14 cellular contexts compared by ENCODE assay signal in genomic region chr22:47307326-47307725, GRCh38.
A peak's percentile ranks its signal among the peaks of the same experiment; 100 is the strongest.
DNase-seq lines count a peak whose midpoint lies in the region; ATAC-seq and TF ChIP-seq lines count a peak whose summit lies in the region.
"Had no signal": no experiment of that assay in that cellular context is flagged by ENCODE, and none has a peak within 500 bp of the region (broad histone marks: within the 10 kb centered on the region; RNA-seq: fewer than 3 reads in every experiment).

No MANE protein-coding gene starts in this region.

- H3K4me3 ChIP-seq in fibroblast of the aortic adventitia (ENCODE audit: low read depth, low read length) (no peak overlapping the region), H7 (ENCODE audit: insufficient read depth, low read depth, low read length) (no peak overlapping the region)
- H3K4me3 ChIP-seq: left ventricle myocardium inferior had no signal

- TF ChIP-seq CTCF in RWPE1 (conservative IDR thresholded peaks at IDR 0.05; ENCODE audit: low read depth), result no peak
- TF ChIP-seq CTCF in fibroblast of the aortic adventitia (IDR thresholded peaks at IDR 0.05; ENCODE audit: insufficient read depth, low read length), result no peak

- H3K27ac ChIP-seq in RWPE1, result no peak overlapping the region
- H3K27ac ChIP-seq: left ventricle myocardium inferior had no signal

- no peaks in the 10 kb centered on the region for H3K36me3 ChIP-seq in H7 (replicated peaks; ENCODE audit: control insufficient read depth, insufficient read depth, low read length)
- H3K36me3 ChIP-seq: left ventricle myocardium inferior had no signal

- H3K27me3 ChIP-seq in H7 (ENCODE audit: control insufficient read depth, insufficient read depth, low read length), result no peaks in the 10 kb centered on the region

- POLR2A ChIA-PET in RWPE1 (lab: Yijun Ruan, JAX; ENCODE audit: low non-redundant PET), result no interaction called here

- DNase-seq in AG08395 (ENCODE audit: low spot score) (peak; percentile 73), GM04504 (ENCODE audit: low read depth) (peak; percentile 25), RWPE1 (ENCODE audit: low spot score) (peak; percentile 6), fibroblast of the aortic adventitia (ENCODE audit: low read depth) (peak; percentile 18), T-helper 1 cell (no peak), NCI-H2029 treated with DMSO at 0.1 percent for 48 hours (lab: John Stamatoyannopoulos, UW) (no peak), H7 (no peak)
- DNase-seq: activated CD4-positive, CD25-positive, alpha-beta regulatory T cell treated with anti-CD3 and anti-CD28 coated beads, Interleukin-2, amount 50 U/mL, for 72 hours; C1 segment of cervical spinal cord; left ventricle myocardium inferior; naive thymus-derived CD4-positive, alpha-beta T cell; NCI-H446 treated with DMSO at 0.1 percent for 48 hours; SW 1271 had no signal

- ATAC-seq in HG03108 (IDR thresholded peaks at IDR 0.05; ENCODE audit: unreplicated experiment), result no peak
- ATAC-seq: naive thymus-derived CD4-positive, alpha-beta T cell had no signal

- CTCF ChIA-PET in RWPE1 (lab: Yijun Ruan, JAX), result no interaction called here

Comparison
In these comparisons a context has a peak if more than half of its experiments do, and no peak if none do; other contexts are left out.
1. DNase-seq: peak in AG08395 (single experiment), GM04504 (single experiment), RWPE1 (single experiment) and fibroblast of the aortic adventitia (single experiment); none in T-helper 1 cell (0 of 5), NCI-H2029 treated with DMSO at 0.1 percent for 48 hours (single experiment) and H7 (single experiment).